1 cellular context compared by ENCODE assay signal in the genomic region with DNA sequence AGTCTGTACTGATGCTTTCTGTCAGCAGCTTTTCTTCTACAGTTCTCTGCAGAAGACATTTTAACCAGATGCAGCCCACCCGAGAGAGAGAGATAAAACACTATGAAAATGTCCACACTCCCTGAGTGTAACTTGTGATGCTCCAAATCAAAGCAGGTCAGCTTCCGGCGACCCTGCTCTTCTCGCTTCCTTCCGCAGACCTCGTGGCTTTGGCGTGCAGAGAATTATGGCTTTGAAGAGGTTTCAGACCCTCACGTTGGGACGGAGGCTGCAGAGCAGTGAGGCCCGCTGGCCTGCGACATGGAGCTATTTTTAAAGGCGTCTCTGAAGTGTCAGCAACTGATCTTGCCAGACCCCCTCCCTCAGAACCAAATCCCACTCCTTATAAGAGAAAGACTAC.
TF ChIP-seq lines count a peak whose summit lies in the region.

No MANE protein-coding gene starts in this region.

TF ChIP-seq in HepG2, 621 proteins besides CTCF, POLR2A, EP300 and RAD21:
- no peak for TF ChIP-seq ZNF235 (CRISPR knock-in tag; IDR thresholded peaks at IDR 0.05; ENCODE audit: borderline replicate concordance)
- TF ChIP-seq ZNF460 (CRISPR knock-in tag; IDR thresholded peaks at IDR 0.05; ENCODE audit: borderline replicate concordance): no peak
- TF ChIP-seq, protein P1, sequence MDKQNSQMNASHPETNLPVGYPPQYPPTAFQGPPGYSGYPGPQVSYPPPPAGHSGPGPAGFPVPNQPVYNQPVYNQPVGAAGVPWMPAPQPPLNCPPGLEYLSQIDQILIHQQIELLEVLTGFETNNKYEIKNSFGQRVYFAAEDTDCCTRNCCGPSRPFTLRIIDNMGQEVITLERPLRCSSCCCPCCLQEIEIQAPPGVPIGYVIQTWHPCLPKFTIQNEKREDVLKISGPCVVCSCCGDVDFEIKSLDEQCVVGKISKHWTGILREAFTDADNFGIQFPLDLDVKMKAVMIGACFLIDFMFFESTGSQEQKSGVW (CRISPR knock-in tag; IDR thresholded peaks at IDR 0.05; ENCODE audit: borderline replicate concordance): no peak
- TF ChIP-seq ZNF747 (CRISPR knock-in tag; IDR thresholded peaks at IDR 0.05; ENCODE audit: borderline replicate concordance): no peak
- no peak for TF ChIP-seq CBX2 (IDR thresholded peaks at IDR 0.05; ENCODE audit: low read depth, low read length)
- TF ChIP-seq CBX2 (CRISPR knock-in tag; IDR thresholded peaks at IDR 0.05; ENCODE audit: low read depth): no peak
- TF ChIP-seq, protein P2, sequence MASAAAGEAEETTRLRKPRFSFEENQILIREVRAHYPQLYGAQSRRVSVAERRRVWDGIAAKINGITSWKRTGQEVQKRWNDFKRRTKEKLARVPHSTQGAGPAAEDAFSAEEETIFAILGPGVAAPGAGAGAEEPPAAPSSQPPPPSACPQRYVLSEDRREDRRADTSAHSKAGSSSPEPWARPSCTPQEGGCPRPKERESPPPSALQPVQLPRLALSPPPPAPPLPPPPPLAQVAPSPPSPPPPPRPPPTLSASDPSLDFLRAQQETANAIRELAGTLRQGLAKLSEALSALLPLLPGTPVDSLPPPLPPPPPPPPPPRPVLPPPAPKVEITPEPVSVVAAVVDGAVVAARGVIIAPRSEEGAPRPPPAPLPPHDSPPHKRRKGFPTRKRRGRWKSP (CRISPR knock-in tag; IDR thresholded peaks at IDR 0.05): no peak
- no peak for TF ChIP-seq EED (CRISPR knock-in tag; IDR thresholded peaks at IDR 0.05)
- TF ChIP-seq, protein P3, sequence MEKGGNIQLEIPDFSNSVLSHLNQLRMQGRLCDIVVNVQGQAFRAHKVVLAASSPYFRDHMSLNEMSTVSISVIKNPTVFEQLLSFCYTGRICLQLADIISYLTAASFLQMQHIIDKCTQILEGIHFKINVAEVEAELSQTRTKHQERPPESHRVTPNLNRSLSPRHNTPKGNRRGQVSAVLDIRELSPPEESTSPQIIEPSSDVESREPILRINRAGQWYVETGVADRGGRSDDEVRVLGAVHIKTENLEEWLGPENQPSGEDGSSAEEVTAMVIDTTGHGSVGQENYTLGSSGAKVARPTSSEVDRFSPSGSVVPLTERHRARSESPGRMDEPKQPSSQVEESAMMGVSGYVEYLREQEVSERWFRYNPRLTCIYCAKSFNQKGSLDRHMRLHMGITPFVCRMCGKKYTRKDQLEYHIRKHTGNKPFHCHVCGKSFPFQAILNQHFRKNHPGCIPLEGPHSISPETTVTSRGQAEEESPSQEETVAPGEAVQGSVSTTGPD (CRISPR knock-in tag; IDR thresholded peaks at IDR 0.05): no peak
- TF ChIP-seq ZNF382 (CRISPR knock-in tag; IDR thresholded peaks at IDR 0.05; ENCODE audit: borderline replicate concordance): no peak
- no peak for TF ChIP-seq ZNF660 (CRISPR knock-in tag; IDR thresholded peaks at IDR 0.05; ENCODE audit: borderline replicate concordance, low read depth)
- no peak for TF ChIP-seq ZNF589 (CRISPR knock-in tag; conservative IDR thresholded peaks at IDR 0.05)
- no peak for TF ChIP-seq ZNF264 (CRISPR knock-in tag; IDR thresholded peaks at IDR 0.05)
- no peak for TF ChIP-seq ATM (IDR thresholded peaks at IDR 0.05; ENCODE audit: borderline replicate concordance)
- TF ChIP-seq, protein P4, sequence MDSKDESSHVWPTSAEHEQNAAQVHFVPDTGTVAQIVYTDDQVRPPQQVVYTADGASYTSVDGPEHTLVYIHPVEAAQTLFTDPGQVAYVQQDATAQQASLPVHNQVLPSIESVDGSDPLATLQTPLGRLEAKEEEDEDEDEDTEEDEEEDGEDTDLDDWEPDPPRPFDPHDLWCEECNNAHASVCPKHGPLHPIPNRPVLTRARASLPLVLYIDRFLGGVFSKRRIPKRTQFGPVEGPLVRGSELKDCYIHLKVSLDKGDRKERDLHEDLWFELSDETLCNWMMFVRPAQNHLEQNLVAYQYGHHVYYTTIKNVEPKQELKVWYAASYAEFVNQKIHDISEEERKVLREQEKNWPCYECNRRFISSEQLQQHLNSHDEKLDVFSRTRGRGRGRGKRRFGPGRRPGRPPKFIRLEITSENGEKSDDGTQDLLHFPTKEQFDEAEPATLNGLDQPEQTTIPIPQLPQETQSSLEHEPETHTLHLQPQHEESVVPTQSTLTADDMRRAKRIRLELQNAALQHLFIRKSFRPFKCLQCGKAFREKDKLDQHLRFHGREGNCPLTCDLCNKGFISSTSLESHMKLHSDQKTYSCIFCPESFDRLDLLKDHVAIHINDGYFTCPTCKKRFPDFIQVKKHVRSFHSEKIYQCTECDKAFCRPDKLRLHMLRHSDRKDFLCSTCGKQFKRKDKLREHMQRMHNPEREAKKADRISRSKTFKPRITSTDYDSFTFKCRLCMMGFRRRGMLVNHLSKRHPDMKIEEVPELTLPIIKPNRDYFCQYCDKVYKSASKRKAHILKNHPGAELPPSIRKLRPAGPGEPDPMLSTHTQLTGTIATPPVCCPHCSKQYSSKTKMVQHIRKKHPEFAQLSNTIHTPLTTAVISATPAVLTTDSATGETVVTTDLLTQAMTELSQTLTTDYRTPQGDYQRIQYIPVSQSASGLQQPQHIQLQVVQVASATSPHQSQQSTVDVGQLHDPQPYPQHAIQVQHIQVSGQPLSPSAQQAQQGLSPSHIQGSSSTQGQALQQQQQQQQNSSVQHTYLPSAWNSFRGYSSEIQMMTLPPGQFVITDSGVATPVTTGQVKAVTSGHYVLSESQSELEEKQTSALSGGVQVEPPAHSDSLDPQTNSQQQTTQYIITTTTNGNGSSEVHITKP (CRISPR knock-in tag; IDR thresholded peaks at IDR 0.05; ENCODE audit: low read depth): no peak
- no peak for TF ChIP-seq ZNF350 (CRISPR knock-in tag; IDR thresholded peaks at IDR 0.05; ENCODE audit: borderline replicate concordance, low read depth)
- TF ChIP-seq SRF (IDR thresholded peaks at IDR 0.05; ENCODE audit: low read depth, low read length): no peak
